In genomic region chr1:42017259-42017658, GRCh38 we compare ENCODE assay signal across 22 cellular contexts.
DNase-seq lines count a peak whose midpoint lies in the region; ATAC-seq and TF ChIP-seq lines count a peak whose summit lies in the region.
"Had no signal": no experiment of that assay in that cellular context is flagged by ENCODE, and none has a peak within 500 bp of the region (broad histone marks: within the 10 kb centered on the region; RNA-seq: fewer than 3 reads in every experiment).

No MANE protein-coding gene starts in this region.

- peaks cover 9% of the 10 kb centered on the region for H3K9me3 Mint-ChIP-seq in activated naive CD8-positive, alpha-beta T cell treated with anti-CD3 and anti-CD28 coated beads, Interleukin-2, amount 50 U/mL, for 24 hours
- H3K9me3 Mint-ChIP-seq in activated naive CD8-positive, alpha-beta T cell treated with anti-CD3 and anti-CD28 coated beads for 36 hours: peaks cover 10% of the 10 kb centered on the region

- H3K27ac Mint-ChIP-seq in activated naive CD8-positive, alpha-beta T cell treated with anti-CD3 and anti-CD28 coated beads, Interleukin-2, amount 50 U/mL, for 24 hours: no peak overlapping the region
- H3K27ac Mint-ChIP-seq in activated naive CD8-positive, alpha-beta T cell treated with anti-CD3 and anti-CD28 coated beads for 36 hours: no peak overlapping the region

- no peaks in the 10 kb centered on the region for H3K36me3 Mint-ChIP-seq in activated naive CD8-positive, alpha-beta T cell treated with anti-CD3 and anti-CD28 coated beads, Interleukin-2, amount 50 U/mL, for 24 hours (ENCODE audit: low read depth)
- H3K36me3 Mint-ChIP-seq in activated naive CD8-positive, alpha-beta T cell treated with anti-CD3 and anti-CD28 coated beads for 36 hours: peaks cover 6% of the 10 kb centered on the region

- H3K4me3 Mint-ChIP-seq in activated naive CD8-positive, alpha-beta T cell treated with anti-CD3 and anti-CD28 coated beads, Interleukin-2, amount 50 U/mL, for 24 hours: no peak overlapping the region
- no peak overlapping the region for H3K4me3 Mint-ChIP-seq in activated naive CD8-positive, alpha-beta T cell treated with anti-CD3 and anti-CD28 coated beads for 36 hours

- peaks cover 34% of the 10 kb centered on the region for H3K4me1 Mint-ChIP-seq in activated naive CD8-positive, alpha-beta T cell treated with anti-CD3 and anti-CD28 coated beads, Interleukin-2, amount 50 U/mL, for 24 hours
- H3K4me1 Mint-ChIP-seq in activated naive CD8-positive, alpha-beta T cell treated with anti-CD3 and anti-CD28 coated beads for 36 hours: peaks cover 29% of the 10 kb centered on the region

- H3K27me3 Mint-ChIP-seq in activated naive CD8-positive, alpha-beta T cell treated with anti-CD3 and anti-CD28 coated beads, Interleukin-2, amount 50 U/mL, for 24 hours: no peaks in the 10 kb centered on the region
- no peaks in the 10 kb centered on the region for H3K27me3 Mint-ChIP-seq in activated naive CD8-positive, alpha-beta T cell treated with anti-CD3 and anti-CD28 coated beads for 36 hours

- no peak for DNase-seq in activated naive CD8-positive, alpha-beta T cell treated with anti-CD3 and anti-CD28 coated beads, Interleukin-2, amount 50 U/mL, for 24 hours
- DNase-seq in activated naive CD8-positive, alpha-beta T cell treated with anti-CD3 and anti-CD28 coated beads for 36 hours: no peak
- DNase-seq in GM20000 (ENCODE audit: low spot score) (peak; percentile 33), NCI-H524 treated with DMSO at 0.1 percent for 48 hours (lab: John Stamatoyannopoulos, UW) (no peak), NCI-H510A (lab: John Stamatoyannopoulos, UW) (no peak)
- no peak for DNase-seq in stimulated activated naive CD8-positive, alpha-beta T cell treated with anti-CD3 and anti-CD28 coated beads, Interleukin-15, Interleukin-2, amounts not matched to agents 100 U/mL and 50 U/mL, for 24 hours
- no peak for DNase-seq in stimulated activated CD4-positive, alpha-beta T cell treated with anti-CD3 and anti-CD28 coated beads, Interleukin-12 subunit alpha, Interleukin-12 subunit beta, amount 100 ng/mL, for 4 hours
- DNase-seq: activated CD4-positive, CD25-positive, alpha-beta regulatory T cell; activated effector memory CD4-positive, alpha-beta T cell treated with anti-CD3 and anti-CD28 coated beads, Interleukin-2, amount 50 U/mL, for 16 hours; Calu3; cortex of kidney; GOT3; Karpas-422; kidney; NCI-H1694; NCI-H226; OCI-M1; stimulated activated CD4-positive, alpha-beta T cell treated with anti-CD3 and anti-CD28 coated beads, Interleukin-2, amount 100 ng/mL, for 24 hours; stimulated activated naive CD4-positive, alpha-beta T cell; T-helper 9 cell had no signal

- ATAC-seq in activated naive CD8-positive, alpha-beta T cell treated with anti-CD3 and anti-CD28 coated beads, Interleukin-2, amount 50 U/mL, for 24 hours: peak; percentile 97
- peak; percentile 66 for ATAC-seq in HG03354 (IDR thresholded peaks at IDR 0.05; ENCODE audit: poor library complexity, severe bottlenecking, unreplicated experiment)
- peak; percentile 95 for ATAC-seq in stimulated activated naive CD8-positive, alpha-beta T cell treated with anti-CD3 and anti-CD28 coated beads, Interleukin-15, Interleukin-2, amounts not matched to agents 100 U/mL and 50 U/mL, for 24 hours
- ATAC-seq: Right ventricle myocardium inferior had no signal

- no peak for TF ChIP-seq CTCF in GM20000 (IDR thresholded peaks at IDR 0.05; ENCODE audit: extremely low read depth, missing control alignments)
